In genomic region chr6:91633374-91634184, GRCh38 we compare ENCODE assay signal across 17 cellular contexts.
DNase-seq lines count a peak whose midpoint lies in the region; ATAC-seq, FAIRE-seq and TF ChIP-seq lines count a peak whose summit lies in the region.
"Had no signal": no experiment of that assay in that cellular context is flagged by ENCODE, and none has a peak within 500 bp of the region (broad histone marks: within the 10 kb centered on the region; RNA-seq: fewer than 3 reads in every experiment).

No MANE protein-coding gene starts in this region.

- H2BK120ac ChIP-seq in neuronal stem cell (ENCODE audit: low read depth, low read length): no peak overlapping the region

- H3K36me3 Mint-ChIP-seq in activated CD8-positive, alpha-beta T cell treated with anti-CD3 and anti-CD28 coated beads for 36 hours (ENCODE audit: low read depth): no peaks in the 10 kb centered on the region
- H3K36me3 Mint-ChIP-seq: activated naive CD8-positive, alpha-beta T cell treated with anti-CD3 and anti-CD28 coated beads for 36 hours had no signal

- no peak overlapping the region for H2BK15ac ChIP-seq in neuronal stem cell (ENCODE audit: low read length)

- H3K4me3 ChIP-seq in GM08714 (ENCODE audit: low read length): peak overlapping the region; percentile 18; the same call in 1 of the 2 replicates
- no peak overlapping the region for H3K4me3 ChIP-seq in GM12878
- no peak overlapping the region for H3K4me3 ChIP-seq in neuronal stem cell (ENCODE audit: low read length in 2 of 2)
- H3K4me3 ChIP-seq: thoracic aorta had no signal

- no peak overlapping the region for H4K8ac ChIP-seq in neuronal stem cell (ENCODE audit: low read depth, low read length)

- no peaks in the 10 kb centered on the region for H3K79me2 ChIP-seq in GM12878 (ENCODE audit: control insufficient read depth, insufficient read depth, low read length)

- H3K4me1 Mint-ChIP-seq in activated CD8-positive, alpha-beta T cell treated with anti-CD3 and anti-CD28 coated beads for 36 hours (ENCODE audit: low read depth): no peaks in the 10 kb centered on the region
- H3K4me1 Mint-ChIP-seq: activated naive CD8-positive, alpha-beta T cell treated with anti-CD3 and anti-CD28 coated beads for 36 hours had no signal

- no peak overlapping the region for H4K91ac ChIP-seq in neuronal stem cell (ENCODE audit: low read depth, low read length, poor library complexity)

- no peak overlapping the region for H2AK5ac ChIP-seq in neuronal stem cell (ENCODE audit: low read depth, low read length)

- TF ChIP-seq RAD21 in GM12878 (IDR thresholded peaks at IDR 0.05; ENCODE audit: insufficient read depth, low read depth, low read length): no peak

- H3K27me3 ChIP-seq in GM12878 (replicated peaks in 1 of 2; ENCODE audit: control insufficient read depth in 2 of 2, insufficient read depth in 2 of 2, low read length in 1 of 2) (no peaks in the 10 kb centered on the region), neuronal stem cell (ENCODE audit: control insufficient read depth in 3 of 3, insufficient read depth in 3 of 3, low read depth in 1 of 3, low read length in 3 of 3) (no peaks in the 10 kb centered on the region)

- no peak overlapping the region for H2BK12ac ChIP-seq in neuronal stem cell (ENCODE audit: low read length)

- no peak for TF ChIP-seq POLR2A in GM12878 (IDR thresholded peaks at IDR 0.05; ENCODE audit: low read depth, low read length)

- ATAC-seq in HG03432 (IDR thresholded peaks at IDR 0.05; ENCODE audit: unreplicated experiment) (peak; percentile 39), GM12878 (peak; percentile 69), GM19397 (IDR thresholded peaks at IDR 0.05; ENCODE audit: unreplicated experiment) (no peak)
- no peak for ATAC-seq in activated CD8-positive, alpha-beta T cell treated with anti-CD3 and anti-CD28 coated beads for 36 hours

- in situ Hi-C loops in GM12878 (cut with MboI): no loop called here

- BruUV-seq in GM12878 (replicated peaks; lab: Mats Ljungman, UMichigan): no TSS peak

- H3K14ac ChIP-seq in neuronal stem cell (ENCODE audit: low read length): no peak overlapping the region

- H3K4ac ChIP-seq in neuronal stem cell (ENCODE audit: low read length): no peak overlapping the region

- intact Hi-C loops in GM12878 (cut with micrococcal nuclease; ENCODE audit: unreplicated experiment): no loop called here
- intact Hi-C loops in activated CD8-positive, alpha-beta T cell treated with anti-CD3 and anti-CD28 coated beads for 36 hours (cut with micrococcal nuclease): no loop called here

- H3K4me2 ChIP-seq in GM12878 (ENCODE audit: control insufficient read depth, insufficient read depth): no peak overlapping the region
- no peak overlapping the region for H3K4me2 ChIP-seq in neuronal stem cell (ENCODE audit: insufficient read depth, low read length, poor library complexity, severe bottlenecking)

- no peaks in the 10 kb centered on the region for H4K20me1 ChIP-seq in GM12878 (ENCODE audit: control insufficient read depth, insufficient read depth)

- CTCF ChIA-PET in GM12878 (lab: Yijun Ruan, JAX): interaction anchor here (0.6 to 1.2 kb wide), 5 partner anchors 9 to 1034 kb away, joined by 3 read pairs; no protein-coding TSS in a partner anchor
- CTCF ChIA-PET in activated CD8-positive, alpha-beta T cell treated with anti-CD3 and anti-CD28 coated beads for 36 hours (lab: Charles Lee): no interaction called here

- DNase-seq in GM12878 (ENCODE audit: low read depth, low spot score): no peak
- DNase-seq in neuronal stem cell (ENCODE audit: low spot score): peak; percentile 21
- DNase-seq in T-helper 1 cell: no peak
- no peak for DNase-seq in activated CD8-positive, alpha-beta T cell treated with anti-CD3 and anti-CD28 coated beads for 36 hours
- DNase-seq: activated naive CD8-positive, alpha-beta T cell treated with anti-CD3 and anti-CD28 coated beads for 36 hours; activated T-cell treated with anti-CD3 and anti-CD28 coated beads, Interleukin-2, amount 50 U/mL, for 1 hour; DMS153; KG1; NCI-H1417; NCI-H510A treated with DMSO at 0.1 percent for 48 hours; occipital lobe; stimulated activated CD4-positive, alpha-beta T cell treated with anti-CD3 and anti-CD28 coated beads, Interleukin-4, amount 100 ng/mL, for 4 hours had no signal

- H3K9ac ChIP-seq in GM12878 (ENCODE audit: control insufficient read depth, insufficient read depth, low read length): no peak overlapping the region
- H3K9ac ChIP-seq in neuronal stem cell (ENCODE audit: low read depth, low read length, poor library complexity): no peak overlapping the region

- no peaks in the 10 kb centered on the region for H3K79me1 ChIP-seq in neuronal stem cell (ENCODE audit: low read depth, low read length)

- H3K9me3 Mint-ChIP-seq in activated CD8-positive, alpha-beta T cell treated with anti-CD3 and anti-CD28 coated beads for 36 hours: peaks cover 2% of the 10 kb centered on the region
- H3K9me3 Mint-ChIP-seq: activated naive CD8-positive, alpha-beta T cell treated with anti-CD3 and anti-CD28 coated beads for 36 hours had no signal

- H2AFZ ChIP-seq in GM12878 (ENCODE audit: control insufficient read depth, low read depth, low read length) (no peak overlapping the region), neuronal stem cell (ENCODE audit: low read length) (peak overlapping the region; percentile 42)

- SMC1A ChIA-PET in GM12878 (lab: Charles Lee; ENCODE audit: uncharacterized antibody, unreplicated experiment): interaction anchor here (1.1 to 5.6 kb wide), 7 partner anchors 9 to 287 kb away, joined by 3 to 38 read pairs (median 6); no protein-coding TSS in a partner anchor

- no peak for TF ChIP-seq EP300 in GM12878 (IDR thresholded peaks at IDR 0.05; ENCODE audit: borderline replicate concordance in 1 of 2, control insufficient read depth in 1 of 2, low read depth in 2 of 2, low read length in 2 of 2)

- H3K27ac ChIP-seq in GM12878 (ENCODE audit: control insufficient read depth, insufficient read depth) (no peak overlapping the region), neuronal stem cell (replicated peaks; ENCODE audit: low read length) (no peak overlapping the region)
- H3K27ac ChIP-seq: thoracic aorta had no signal

- no peaks in the 10 kb centered on the region for H3K27me3 Mint-ChIP-seq in activated CD8-positive, alpha-beta T cell treated with anti-CD3 and anti-CD28 coated beads for 36 hours
- H3K27me3 Mint-ChIP-seq: activated naive CD8-positive, alpha-beta T cell treated with anti-CD3 and anti-CD28 coated beads for 36 hours had no signal

- RAD21 ChIA-PET in GM12878 (lab: Charles Lee; ENCODE audit: unreplicated experiment): interaction anchor here (1.1 to 1.2 kb wide), 2 partner anchors 32 to 148 kb away, joined by 3 read pairs; no protein-coding TSS in a partner anchor

- no peak overlapping the region for H3K27ac Mint-ChIP-seq in activated CD8-positive, alpha-beta T cell treated with anti-CD3 and anti-CD28 coated beads for 36 hours
- H3K27ac Mint-ChIP-seq: activated naive CD8-positive, alpha-beta T cell treated with anti-CD3 and anti-CD28 coated beads for 36 hours had no signal

- H3K9me3 ChIP-seq in GM12878 (replicated peaks; ENCODE audit: control insufficient read depth, insufficient read depth, low read length): no peaks in the 10 kb centered on the region
- H3K9me3 ChIP-seq in neuronal stem cell (replicated peaks in 1 of 2; ENCODE audit: control insufficient read depth in 2 of 2, insufficient read depth in 1 of 2, low read depth in 1 of 2, low read length in 2 of 2): no peaks in the 10 kb centered on the region
- H3K9me3 ChIP-seq: thoracic aorta had no signal

- no peak for FAIRE-seq in GM12878 (lab: Jason Lieb, UNC)
- FAIRE-seq: RCC 7860 had no signal

- TF ChIP-seq CTCF in GM12878 (IDR thresholded peaks at IDR 0.05 in 2 of 3, conservative IDR thresholded peaks at IDR 0.05 in 1 of 3; ENCODE audit: control insufficient read depth in 2 of 3, extremely low read depth in 1 of 3, insufficient read depth in 1 of 3, low read depth in 3 of 3, low read length in 3 of 3): no peak
- TF ChIP-seq CTCF in activated CD8-positive, alpha-beta T cell treated with anti-CD3 and anti-CD28 coated beads for 36 hours (IDR thresholded peaks at IDR 0.05): no peak

- POLR2A ChIA-PET in GM12878 (lab: Charles Lee): interaction anchor here (1.8 kb wide), 1 partner anchor 20 kb away, joined by 5 read pairs; no protein-coding TSS in a partner anchor
- POLR2A ChIA-PET in activated CD8-positive, alpha-beta T cell treated with anti-CD3 and anti-CD28 coated beads for 36 hours (lab: Charles Lee): no interaction called here

- H3K36me3 ChIP-seq in GM12878 (ENCODE audit: control insufficient read depth in 2 of 2, insufficient read depth in 2 of 2, low read length in 1 of 2) (no peaks in the 10 kb centered on the region), neuronal stem cell (replicated peaks in 1 of 2; ENCODE audit: control insufficient read depth in 2 of 2, insufficient read depth in 2 of 2, low read length in 2 of 2) (no peaks in the 10 kb centered on the region)
- H3K36me3 ChIP-seq: thoracic aorta had no signal

- no peak overlapping the region for H3K18ac ChIP-seq in neuronal stem cell (ENCODE audit: low read length)

- H3K4me1 ChIP-seq in GM12878 (ENCODE audit: control insufficient read depth, insufficient read depth, low read length) (no peaks in the 10 kb centered on the region), neuronal stem cell (ENCODE audit: control insufficient read depth in 2 of 2, insufficient read depth in 1 of 2, low read depth in 1 of 2, low read length in 2 of 2) (peaks cover 3 to 5% of the 10 kb centered on the region in 2 donors)

- H2BK5ac ChIP-seq in neuronal stem cell (ENCODE audit: low read length): no peak overlapping the region

- no peak overlapping the region for H3K23ac ChIP-seq in neuronal stem cell (ENCODE audit: low read depth, low read length, poor library complexity)

- 60% methylated on average over 8 of the region's 8 CpGs for WGBS in GM12878 (ENCODE audit: insufficient coverage, insufficient replicate concordance, low lambda C conversion rate, missing lambda C conversion rate)
- 100% methylated on average over 4 to 5 of the region's 8 CpGs for WGBS in neuronal stem cell (ENCODE audit: extremely low coverage in 2 of 2, insufficient read length in 2 of 2, insufficient replicate concordance in 1 of 2), 2 donors

- H3K4me3 Mint-ChIP-seq in activated CD8-positive, alpha-beta T cell treated with anti-CD3 and anti-CD28 coated beads for 36 hours: no peak overlapping the region
- H3K4me3 Mint-ChIP-seq: activated naive CD8-positive, alpha-beta T cell treated with anti-CD3 and anti-CD28 coated beads for 36 hours had no signal

TF ChIP-seq in GM12878, 131 proteins besides CTCF, POLR2A, EP300 and RAD21 (continues in another document):
- peak; percentile 36; the same call in 1 of the 2 replicates for TF ChIP-seq ZNF384 (IDR thresholded peaks at IDR 0.05; ENCODE audit: borderline replicate concordance, low read depth, low read length)
- TF ChIP-seq HDGF (IDR thresholded peaks at IDR 0.05): peak; percentile 80; the same call in 1 of the 2 replicates

Comparison
In these comparisons a context has a peak if more than half of its experiments do, and no peak if none do; other contexts are left out.
1. ATAC-seq: peak in HG03432 (single experiment) and GM12878 (single experiment); none in GM19397 (single experiment) and activated CD8-positive, alpha-beta T cell treated with anti-CD3 and anti-CD28 coated beads for 36 hours (single experiment).